Comparison of ENCODE assay signal across 8 cellular contexts in genomic region chr1:156726549-156727226, GRCh38. TPM values are rescaled to one million over a fixed set of nuclear protein-coding genes. Genes with fewer than 3 reads are reported as not detected.
A peak's percentile ranks its signal among the peaks of the same experiment; 100 is the strongest.
DNase-seq lines count a peak whose midpoint lies in the region; ATAC-seq, FAIRE-seq and TF ChIP-seq lines count a peak whose summit lies in the region.

No MANE protein-coding gene starts in this region.

- no peaks in the 10 kb centered on the region for H3K9me3 Mint-ChIP-seq in activated CD4-positive, alpha-beta T cell treated with anti-CD3 and anti-CD28 coated beads, Interleukin-2, amount 10 ng/mL, durations not matched to agents 7 days and 5 days

- H3K9me3 ChIP-seq in esophagus squamous epithelium (no peaks in the 10 kb centered on the region), parathyroid adenoma (ENCODE audit: control insufficient read depth, low read length) (no peaks in the 10 kb centered on the region)

- H3K36me3 Mint-ChIP-seq in activated CD4-positive, alpha-beta T cell treated with anti-CD3 and anti-CD28 coated beads, Interleukin-2, amount 10 ng/mL, durations not matched to agents 7 days and 5 days (ENCODE audit: low read depth): peaks cover 24% of the 10 kb centered on the region

- peak in 5 of 6 experiments; percentile 49 to 72 (median 55) for TF ChIP-seq CTCF in esophagus squamous epithelium (IDR thresholded peaks at IDR 0.05)
- TF ChIP-seq CTCF in parathyroid adenoma (IDR thresholded peaks at IDR 0.05): peak; percentile 21

- no peak overlapping the region for H3K27ac Mint-ChIP-seq in activated CD4-positive, alpha-beta T cell treated with anti-CD3 and anti-CD28 coated beads, Interleukin-2, amount 10 ng/mL, durations not matched to agents 7 days and 5 days

- peak overlapping the region; percentile 77 to 92 (median 87) for H3K4me3 ChIP-seq in esophagus squamous epithelium
- H3K4me3 ChIP-seq in parathyroid adenoma (ENCODE audit: low read depth, low read length): peak overlapping the region; percentile 19

- CTCF ChIA-PET in activated CD4-positive, alpha-beta T cell treated with anti-CD3 and anti-CD28 coated beads, Interleukin-2, amount 10 ng/mL, durations not matched to agents 7 days and 5 days (lab: Charles Lee): interaction anchor here (0.6 to 7.4 kb wide), 60 partner anchors 8 to 226 kb away, joined by 3 to 106 read pairs (median 6); partner anchors contain the start of genes CRABP2, HDGF, INSRR and MRPL24

- FAIRE-seq in GM12892 (lab: Jason Lieb, UNC): peak; percentile 57

- TF ChIP-seq POLR2A in GM12892 (IDR thresholded peaks at IDR 0.05; ENCODE audit: low read depth, low read length) (no peak), esophagus squamous epithelium (IDR thresholded peaks at IDR 0.05) (no peak)

- H3K4me1 ChIP-seq in esophagus squamous epithelium (peaks cover 20 to 62% (median 34%) of the 10 kb centered on the region in 3 donors), parathyroid adenoma (no peaks in the 10 kb centered on the region)

- no peak overlapping the region for H2AFZ ChIP-seq in parathyroid adenoma

- H3K9ac ChIP-seq in parathyroid adenoma: no peak overlapping the region

- H3K4me2 ChIP-seq in parathyroid adenoma (ENCODE audit: low read length): peak overlapping the region; percentile 63

- H3K27me3 ChIP-seq in esophagus squamous epithelium: no peaks in the 10 kb centered on the region
- no peaks in the 10 kb centered on the region for H3K27me3 ChIP-seq in parathyroid adenoma (ENCODE audit: control insufficient read depth, insufficient read depth, low read length)

- H3K4me3 Mint-ChIP-seq in activated CD4-positive, alpha-beta T cell treated with anti-CD3 and anti-CD28 coated beads, Interleukin-2, amount 10 ng/mL, durations not matched to agents 7 days and 5 days: no peak overlapping the region

- H3K27ac ChIP-seq in esophagus squamous epithelium: peak overlapping the region; percentile 24 to 99 (median 61)
- no peak overlapping the region for H3K27ac ChIP-seq in parathyroid adenoma

- no peaks in the 10 kb centered on the region for H3K27me3 Mint-ChIP-seq in activated CD4-positive, alpha-beta T cell treated with anti-CD3 and anti-CD28 coated beads, Interleukin-2, amount 10 ng/mL, durations not matched to agents 7 days and 5 days

- POLR2A ChIA-PET in activated CD4-positive, alpha-beta T cell treated with anti-CD3 and anti-CD28 coated beads, Interleukin-2, amount 10 ng/mL, durations not matched to agents 7 days and 5 days (lab: Charles Lee): interaction anchor here (0.9 kb wide), 1 partner anchor 38 kb away, joined by 4 read pairs; no protein-coding TSS in a partner anchor

- peaks cover 13 to 41% (median 19%) of the 10 kb centered on the region in 3 donors for H3K36me3 ChIP-seq in esophagus squamous epithelium
- H3K36me3 ChIP-seq in parathyroid adenoma (ENCODE audit: control insufficient read depth, insufficient read depth, low read length): no peaks in the 10 kb centered on the region

- peaks cover 34% of the 10 kb centered on the region for H3K4me1 Mint-ChIP-seq in activated CD4-positive, alpha-beta T cell treated with anti-CD3 and anti-CD28 coated beads, Interleukin-2, amount 10 ng/mL, durations not matched to agents 7 days and 5 days

- DNase-seq in AG20443 (ENCODE audit: low spot score) (peak; percentile 70), GM12892 (ENCODE audit: insufficient read length) (no peak), NCI-H460 (ENCODE audit: extremely low read depth, low read depth) (peak; percentile 84), esophagus squamous epithelium (lab: John Stamatoyannopoulos, UW) (no peak)
- DNase-seq in activated CD4-positive, alpha-beta T cell treated with anti-CD3 and anti-CD28 coated beads, Interleukin-2, amount 10 ng/mL, durations not matched to agents 7 days and 5 days: peak; percentile 73

- ATAC-seq in HG03565 (IDR thresholded peaks at IDR 0.05; ENCODE audit: unreplicated experiment) (no peak), GM21737 (IDR thresholded peaks at IDR 0.05; ENCODE audit: unreplicated experiment) (no peak)

- peaks cover 14% of the 10 kb centered on the region for H3K79me2 ChIP-seq in parathyroid adenoma

- intact Hi-C loops in esophagus squamous epithelium (cut with DNase I): loop anchor here (5.0 kb wide), 1 partner anchor 34 kb away; no protein-coding TSS in a partner anchor

- WGBS in esophagus squamous epithelium, 2 donors: 28 to 29% methylated on average over 15 of the region's 15 CpGs

RNA-seq across cellular contexts. Expression of gene METTL25B, which starts 1.6 kb away (rescaled TPM):
- 24.4 TPM for polyA plus RNA-seq in GM12892 (2012; ENCODE audit: missing spikeins)
- total RNA-seq in NCI-H460 (2014; rRNA removed; shearing (Covaris generic)): 24.6 and 32.1 TPM in 2 replicates
- polyA plus RNA-seq in NCI-H460 (2014; cell fraction: nucleus; rRNA removed): 36.3 and 50.7 TPM in 2 replicates
- total RNA-seq in activated CD4-positive, alpha-beta T cell treated with anti-CD3 and anti-CD28 coated beads, Interleukin-2, amount 10 ng/mL, durations not matched to agents 7 days and 5 days: 10 to 100 TPM; 26.2 to 29.7 TPM
- total RNA-seq in esophagus squamous epithelium: 10 to 100 TPM in 3 of 4 donors, 1 to 10 TPM in 1; 9.7 to 44.9 (median 17.6) TPM

RNA-seq across cellular contexts. Expression of gene ISG20L2, which starts 1.9 kb away (rescaled TPM):
- polyA plus RNA-seq in GM12892 (2012; ENCODE audit: missing spikeins): 22.9 TPM
- total RNA-seq in NCI-H460 (2014; rRNA removed; shearing (Covaris generic)): 42.1 and 42.2 TPM in 2 replicates
- 20.0 and 24.0 TPM in 2 replicates for polyA plus RNA-seq in NCI-H460 (2014; cell fraction: nucleus; rRNA removed)
- 10 to 100 TPM; 47.0 to 58.0 TPM for total RNA-seq in activated CD4-positive, alpha-beta T cell treated with anti-CD3 and anti-CD28 coated beads, Interleukin-2, amount 10 ng/mL, durations not matched to agents 7 days and 5 days
- 10 to 100 TPM; 22.3 to 32.8 (median 28.4) TPM for total RNA-seq in esophagus squamous epithelium

RNA-seq across cellular contexts. Expression of gene MRPL24, which starts 14.2 kb away (rescaled TPM):
- 129 TPM for polyA plus RNA-seq in GM12892 (2012; ENCODE audit: missing spikeins)
- 175 and 203 TPM in 2 replicates for total RNA-seq in NCI-H460 (2014; rRNA removed; shearing (Covaris generic))
- 125 and 176 TPM in 2 replicates for polyA plus RNA-seq in NCI-H460 (2014; cell fraction: nucleus; rRNA removed)
- total RNA-seq in activated CD4-positive, alpha-beta T cell treated with anti-CD3 and anti-CD28 coated beads, Interleukin-2, amount 10 ng/mL, durations not matched to agents 7 days and 5 days: 10 to 100 TPM; 50.4 to 54.7 TPM
- 10 to 100 TPM; 39.5 to 45.8 (median 42.3) TPM for total RNA-seq in esophagus squamous epithelium

RNA-seq across cellular contexts. Expression of gene CRABP2, which starts 21.3 kb away (rescaled TPM):
- polyA plus RNA-seq in GM12892 (2012; ENCODE audit: missing spikeins): 0.76 TPM
- 1.2 and 1.8 TPM in 2 replicates for total RNA-seq in NCI-H460 (2014; rRNA removed; shearing (Covaris generic))
- 0.89 and 0.95 TPM in 2 replicates for polyA plus RNA-seq in NCI-H460 (2014; cell fraction: nucleus; rRNA removed)
- total RNA-seq in activated CD4-positive, alpha-beta T cell treated with anti-CD3 and anti-CD28 coated beads, Interleukin-2, amount 10 ng/mL, durations not matched to agents 7 days and 5 days: 1 to 10 TPM in 1 of 2 experiments, under 1 TPM in 1; 0.77 to 1.1 TPM
- 100 to 1,000 TPM; 149 to 916 (median 441) TPM for total RNA-seq in esophagus squamous epithelium

RNA-seq across cellular contexts. Expression of gene HDGF, which starts 24.8 kb away (rescaled TPM):
- polyA plus RNA-seq in GM12892 (2012; ENCODE audit: missing spikeins): 139 TPM
- 460 and 499 TPM in 2 replicates for total RNA-seq in NCI-H460 (2014; rRNA removed; shearing (Covaris generic))
- 416 and 465 TPM in 2 replicates for polyA plus RNA-seq in NCI-H460 (2014; cell fraction: nucleus; rRNA removed)
- 100 to 1,000 TPM; 288 to 301 TPM for total RNA-seq in activated CD4-positive, alpha-beta T cell treated with anti-CD3 and anti-CD28 coated beads, Interleukin-2, amount 10 ng/mL, durations not matched to agents 7 days and 5 days
- 100 to 1,000 TPM; 180 to 278 (median 236) TPM for total RNA-seq in esophagus squamous epithelium

Comparison
In these comparisons a context has a peak if more than half of its experiments do, and no peak if none do; other contexts are left out.
1. DNase-seq: peak in AG20443 (single experiment), NCI-H460 (single experiment) and activated CD4-positive, alpha-beta T cell treated with anti-CD3 and anti-CD28 coated beads, Interleukin-2, amount 10 ng/mL, durations not matched to agents 7 days and 5 days (single experiment); none in GM12892 (single experiment) and esophagus squamous epithelium (single experiment).